Comparison of ENCODE assay signal across 8 cellular contexts in the genomic region with DNA sequence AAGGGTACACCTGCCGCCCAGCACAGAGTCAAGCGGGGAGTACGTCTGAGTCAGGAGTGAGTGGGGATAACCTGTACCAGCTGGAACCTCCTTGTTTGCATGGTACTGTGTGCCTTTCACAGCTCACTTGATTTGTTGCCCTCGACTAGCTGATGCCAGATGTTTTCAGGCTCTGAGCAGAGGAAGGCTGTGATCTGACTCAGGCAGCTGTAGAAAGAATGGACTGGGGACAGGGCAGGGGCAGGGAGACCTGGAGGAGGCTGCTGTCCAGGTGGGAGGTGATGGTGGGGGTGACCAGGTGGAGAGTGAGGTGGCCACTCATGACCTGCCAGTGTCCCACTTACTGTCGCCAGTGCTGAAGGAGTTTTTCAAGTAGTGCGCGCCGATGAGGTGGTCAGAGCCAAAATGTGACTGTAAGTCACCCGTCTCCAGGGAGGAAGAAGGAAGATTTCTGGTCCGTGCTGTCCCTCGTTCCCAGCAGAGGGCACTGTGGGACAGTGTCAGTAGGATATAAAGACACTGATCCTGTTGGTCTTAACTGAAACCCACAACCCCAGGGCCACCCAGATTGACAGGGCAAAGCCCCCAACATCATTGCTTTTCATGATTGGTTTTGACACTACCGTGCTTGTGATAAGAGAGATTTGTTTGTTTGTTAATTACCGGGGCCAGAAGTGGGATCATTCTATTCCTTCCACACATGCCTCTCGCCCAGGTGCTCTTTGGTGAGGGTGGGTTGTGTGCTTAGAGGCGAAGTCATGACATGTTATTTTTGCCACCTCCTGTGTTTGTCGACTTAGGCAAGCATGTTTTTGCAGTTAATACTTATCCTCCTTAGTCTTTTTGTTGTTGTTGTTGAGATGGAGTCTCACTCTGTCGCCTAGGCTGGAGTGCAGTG.
DNase-seq lines count a peak whose midpoint lies in the region; ATAC-seq and TF ChIP-seq lines count a peak whose summit lies in the region.

No MANE protein-coding gene starts in this region.

- peaks cover 32% of the 10 kb centered on the region for H3K36me3 Mint-ChIP-seq in Calu3 (ENCODE audit: insufficient read depth, unreplicated experiment)
- peaks cover 14% of the 10 kb centered on the region for H3K36me3 Mint-ChIP-seq in activated T-helper 17 cell treated with anti-CD3 and anti-CD28 coated beads, Interleukin-2, amount 50 U/mL, for 72 hours (ENCODE audit: low read depth)

- peaks cover 8% of the 10 kb centered on the region for H3K9me3 Mint-ChIP-seq in Calu3 (ENCODE audit: low read depth, unreplicated experiment)
- no peaks in the 10 kb centered on the region for H3K9me3 Mint-ChIP-seq in activated T-helper 17 cell treated with anti-CD3 and anti-CD28 coated beads, Interleukin-2, amount 50 U/mL, for 72 hours

- peak; percentile 62 for ATAC-seq in activated T-helper 17 cell treated with anti-CD3 and anti-CD28 coated beads, Interleukin-2, amount 50 U/mL, for 72 hours (replicated peaks)
- ATAC-seq in GM18505 (IDR thresholded peaks at IDR 0.05; ENCODE audit: unreplicated experiment), result no peak

- TF ChIP-seq CTCF in Calu3 (IDR thresholded peaks at IDR 0.05; ENCODE audit: unreplicated experiment), result peak; percentile 79
- TF ChIP-seq CTCF in Peyer's patch (IDR thresholded peaks at IDR 0.05), result peak in 5 of 6 experiments; percentile 32 to 59 (median 54)
- TF ChIP-seq CTCF in fibroblast of villous mesenchyme (IDR thresholded peaks at IDR 0.05; ENCODE audit: insufficient read depth, low read depth, low read length), result peak; percentile 74
- peak; percentile 55 to 90 (median 80) for TF ChIP-seq CTCF in thyroid gland (IDR thresholded peaks at IDR 0.05)

- H3K9me3 ChIP-seq in Peyer's patch (no peaks in the 10 kb centered on the region), thyroid gland (no peaks in the 10 kb centered on the region)

- no peak overlapping the region for H3K4me3 Mint-ChIP-seq in Calu3 (ENCODE audit: low read depth, unreplicated experiment)
- H3K4me3 Mint-ChIP-seq in activated T-helper 17 cell treated with anti-CD3 and anti-CD28 coated beads, Interleukin-2, amount 50 U/mL, for 72 hours, result no peak overlapping the region

- no peak overlapping the region for H3K27ac Mint-ChIP-seq in Calu3 (ENCODE audit: unreplicated experiment)
- H3K27ac Mint-ChIP-seq in activated T-helper 17 cell treated with anti-CD3 and anti-CD28 coated beads, Interleukin-2, amount 50 U/mL, for 72 hours, result peak overlapping the region; percentile 55

- H3K4me1 Mint-ChIP-seq in Calu3 (ENCODE audit: low read depth, unreplicated experiment), result no peaks in the 10 kb centered on the region
- H3K4me1 Mint-ChIP-seq in activated T-helper 17 cell treated with anti-CD3 and anti-CD28 coated beads, Interleukin-2, amount 50 U/mL, for 72 hours, result peaks cover 4% of the 10 kb centered on the region

- TF ChIP-seq POLR2A in Peyer's patch (IDR thresholded peaks at IDR 0.05), result no peak
- TF ChIP-seq POLR2A in thyroid gland (IDR thresholded peaks at IDR 0.05), result peak in 1 of 2 donors; percentile 35
- no peak for TF ChIP-seq POLR2A in GM18505 (IDR thresholded peaks at IDR 0.05; ENCODE audit: borderline replicate concordance, extremely low read depth, insufficient read depth, insufficient read length)

- CTCF ChIA-PET in Calu3 (lab: Charles Lee), result interaction anchor here (0.7 kb wide), 1 partner anchor 198 kb away, joined by 3 read pairs; no protein-coding TSS in a partner anchor

- no peaks in the 10 kb centered on the region for H3K27me3 Mint-ChIP-seq in Calu3 (ENCODE audit: unreplicated experiment)
- no peaks in the 10 kb centered on the region for H3K27me3 Mint-ChIP-seq in activated T-helper 17 cell treated with anti-CD3 and anti-CD28 coated beads, Interleukin-2, amount 50 U/mL, for 72 hours

- H3K27ac ChIP-seq in Peyer's patch (peak overlapping the region in 1 of 4 donors; percentile 11), thyroid gland (peak overlapping the region; percentile 70 to 87 (median 86))

- 25 to 35% methylated on average over 17 of the region's 17 CpGs for WGBS in thyroid gland, 2 donors

- intact Hi-C loops in Calu3 (cut with micrococcal nuclease; ENCODE audit: unreplicated experiment) (loop anchor here (5.0 kb wide), 1 partner anchor 193 kb away; no protein-coding TSS in a partner anchor), thyroid gland (cut with DNase I) (loop anchor here (5.0 kb wide), 1 partner anchor 198 kb away; no protein-coding TSS in a partner anchor)

- no TSS peak for BruUV-seq in Calu3 (replicated peaks; lab: Mats Ljungman, UMichigan)

- DNase-seq in Calu3 (peak; percentile 72), LHCN-M2 (ENCODE audit: low read depth) (peak; percentile 60), Peyer's patch (peak; percentile 69 to 86 (median 73)), fibroblast of villous mesenchyme (ENCODE audit: low read depth) (peak; percentile 73), non-pigmented ciliary epithelial cell (ENCODE audit: low read depth) (peak; percentile 30), thyroid gland (peak; percentile 96)

- H3K27me3 ChIP-seq in Peyer's patch, result no peaks in the 10 kb centered on the region
- no peaks in the 10 kb centered on the region for H3K27me3 ChIP-seq in thyroid gland

- H3K4me1 ChIP-seq in Peyer's patch, result no peaks in the 10 kb centered on the region
- H3K4me1 ChIP-seq in thyroid gland, result peaks cover 50 to 62% of the 10 kb centered on the region in 2 donors

- H3K36me3 ChIP-seq in Peyer's patch (peaks cover 0 to 42% (median 3%) of the 10 kb centered on the region in 3 donors), thyroid gland (peaks cover 7 to 10% of the 10 kb centered on the region in 2 donors)

- H3K4me3 ChIP-seq in Peyer's patch, result no peak overlapping the region
- H3K4me3 ChIP-seq in fibroblast of villous mesenchyme (ENCODE audit: low read depth, low read length), result no peak overlapping the region
- H3K4me3 ChIP-seq in thyroid gland (replicated peaks in 1 of 3), result no peak overlapping the region

Comparison
In these comparisons a context has a peak if more than half of its experiments do, and no peak if none do; other contexts are left out.
1. DNase-seq: peak in every context shown above with its lines; median percentile 96 in thyroid gland; 73 in Peyer's patch; 73 in fibroblast of villous mesenchyme; 72 in Calu3; 60 in LHCN-M2; 30 in non-pigmented ciliary epithelial cell.